23 cellular contexts compared by ENCODE assay signal in genomic region chr2:75320893-75321292, GRCh38.
"Had no signal": no experiment of that assay in that cellular context is flagged by ENCODE, and none has a peak within 500 bp of the region (broad histone marks: within the 10 kb centered on the region; RNA-seq: fewer than 3 reads in every experiment).

No MANE protein-coding gene starts in this region.

- H3K27ac ChIP-seq: brain microvascular endothelial cell, heart right ventricle, lower lobe of right lung, right lobe of liver, suprapubic skin had no signal

- H3K9me3 Mint-ChIP-seq: activated B cell treated with CpG ODN at 0.5 μM for 24 hours; activated CD4-positive, alpha-beta T cell treated with anti-CD3 and anti-CD28 coated beads, Interleukin-2, amount 10 ng/mL, durations not matched to agents 24 days and 14 days; central memory CD8-positive, alpha-beta T cell; naive B cell had no signal

- ATAC-seq: activated CD8-positive, alpha-beta T cell treated with anti-CD3 and anti-CD28 coated beads, Interleukin-2, amount 10 ng/mL, durations not matched to agents 7 days and 5 days; heart right ventricle; left colon; lower lobe of right lung; right lobe of liver; stimulated activated naive CD8-positive, alpha-beta T cell treated with anti-CD3 and anti-CD28 coated beads, Interleukin-15, Interleukin-2, amounts not matched to agents 100 U/mL and 50 U/mL, for 24 hours; T-helper 17 cell had no signal

- H3K9me3 ChIP-seq: gastrocnemius medialis, heart right ventricle, lower lobe of right lung, right lobe of liver, suprapubic skin had no signal

- H3K4me3 ChIP-seq: gastrocnemius medialis, heart right ventricle, lower lobe of right lung, right lobe of liver, suprapubic skin had no signal

- H3K27me3 Mint-ChIP-seq: activated B cell treated with CpG ODN at 0.5 μM for 24 hours; activated CD4-positive, alpha-beta T cell treated with anti-CD3 and anti-CD28 coated beads, Interleukin-2, amount 10 ng/mL, durations not matched to agents 24 days and 14 days; activated naive CD8-positive, alpha-beta T cell; central memory CD8-positive, alpha-beta T cell had no signal

- H3K27ac Mint-ChIP-seq: activated B cell treated with CpG ODN at 0.5 μM for 24 hours; activated CD4-positive, alpha-beta T cell treated with anti-CD3 and anti-CD28 coated beads, Interleukin-2, amount 10 ng/mL, durations not matched to agents 24 days and 14 days; activated CD8-positive, alpha-beta T cell treated with anti-CD3 and anti-CD28 coated beads, Interleukin-2, amount 10 ng/mL, durations not matched to agents 7 days and 5 days; activated naive CD8-positive, alpha-beta T cell; T-helper 17 cell had no signal

- H3K4me1 ChIP-seq: lower lobe of right lung, right lobe of liver, suprapubic skin had no signal

- H3K4me3 Mint-ChIP-seq: activated B cell treated with CpG ODN at 0.5 μM for 24 hours; activated CD4-positive, alpha-beta T cell treated with anti-CD3 and anti-CD28 coated beads, Interleukin-2, amount 10 ng/mL, durations not matched to agents 24 days and 14 days; activated CD8-positive, alpha-beta T cell treated with anti-CD3 and anti-CD28 coated beads, Interleukin-2, amount 10 ng/mL, durations not matched to agents 7 days and 5 days; activated naive CD8-positive, alpha-beta T cell; central memory CD8-positive, alpha-beta T cell; naive B cell; T-helper 17 cell had no signal

- H3K36me3 Mint-ChIP-seq: naive B cell had no signal

- H3K27me3 ChIP-seq: brain microvascular endothelial cell, gastrocnemius medialis, heart right ventricle, right lobe of liver, suprapubic skin had no signal

- DNase-seq: activated B cell treated with CpG ODN at 0.5 μM for 24 hours; activated CD4-positive, alpha-beta T cell treated with anti-CD3 and anti-CD28 coated beads, Interleukin-2, amount 10 ng/mL, durations not matched to agents 24 days and 14 days; activated CD8-positive, alpha-beta memory T cell treated with anti-CD3 and anti-CD28 coated beads, Interleukin-2, amount 50 U/mL, for 4 hours; activated CD8-positive, alpha-beta T cell treated with anti-CD3 and anti-CD28 coated beads, Interleukin-2, amount 10 ng/mL, durations not matched to agents 7 days and 5 days; activated gamma-delta T cell treated with Interleukin-2 at 50 U/mL for 16 hours; activated T-cell treated with anti-CD3 and anti-CD28 coated beads, Interleukin-2, amount 50 U/mL, for 48 hours; amygdala; brain microvascular endothelial cell; effector memory CD4-positive, alpha-beta T cell; gastrocnemius medialis; heart right ventricle; left colon; lower lobe of right lung; midbrain; naive B cell; nucleus accumbens; right lobe of liver; stimulated activated naive CD8-positive, alpha-beta T cell treated with anti-CD3 and anti-CD28 coated beads, Interleukin-15, Interleukin-2, amounts not matched to agents 100 U/mL and 50 U/mL, for 24 hours; T-helper 17 cell; trophoblast cell had no signal

- H3K4me1 Mint-ChIP-seq: activated CD4-positive, alpha-beta T cell treated with anti-CD3 and anti-CD28 coated beads, Interleukin-2, amount 10 ng/mL, durations not matched to agents 24 days and 14 days; central memory CD8-positive, alpha-beta T cell; T-helper 17 cell had no signal

- H3K36me3 ChIP-seq: brain microvascular endothelial cell, gastrocnemius medialis, heart right ventricle, lower lobe of right lung, right lobe of liver, suprapubic skin had no signal
